14 cellular contexts compared by ENCODE assay signal in the genomic region with DNA sequence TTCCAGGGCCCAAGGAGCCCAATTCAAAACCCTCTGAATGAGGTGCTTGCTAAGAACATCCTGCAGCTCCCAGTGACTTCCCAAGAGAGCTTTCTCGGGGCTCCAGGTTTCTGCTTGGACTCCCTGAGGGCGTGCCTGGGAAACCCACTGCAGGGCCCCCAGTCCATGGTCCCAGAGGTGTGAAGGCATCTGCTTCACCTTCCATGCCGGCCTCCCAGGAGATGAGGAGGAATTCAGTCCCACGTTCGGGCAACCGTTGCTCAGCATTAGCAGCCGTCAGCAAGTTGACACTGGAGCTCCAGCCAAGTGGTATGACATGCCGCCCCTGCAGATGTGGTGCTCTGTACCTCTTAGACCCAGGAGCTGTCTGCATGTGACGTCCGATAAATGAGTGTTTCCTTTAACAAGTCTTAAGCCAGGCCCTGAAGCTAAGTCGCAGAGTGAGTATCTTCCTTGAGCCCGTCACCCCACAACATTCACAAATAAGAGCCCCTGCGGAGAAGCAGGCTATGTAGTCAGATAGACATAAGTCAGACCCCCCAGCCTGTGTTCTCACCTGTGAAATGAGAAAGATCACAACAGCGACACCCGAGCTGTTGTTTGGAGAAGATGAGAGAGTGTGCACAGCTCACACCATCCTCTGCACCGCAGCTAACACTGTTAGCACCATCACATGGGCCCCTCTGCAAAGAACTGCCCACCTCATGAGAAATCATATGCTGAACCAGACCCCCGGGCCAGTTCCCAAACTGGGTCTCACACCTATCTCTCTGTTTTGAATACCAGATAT.
A peak's percentile ranks its signal among the peaks of the same experiment; 100 is the strongest.
DNase-seq lines count a peak whose midpoint lies in the region; ATAC-seq and TF ChIP-seq lines count a peak whose summit lies in the region.
"Had no signal": no experiment of that assay in that cellular context is flagged by ENCODE, and none has a peak within 500 bp of the region (broad histone marks: within the 10 kb centered on the region; RNA-seq: fewer than 3 reads in every experiment).

No MANE protein-coding gene starts in this region.

- no peak overlapping the region for H3K9ac ChIP-seq in BLaER1
- no peak overlapping the region for H3K9ac ChIP-seq in mesenchymal stem cell (ENCODE audit: low read length)
- H3K9ac ChIP-seq: GM23248, parathyroid adenoma had no signal

- no peak overlapping the region for H3K14ac ChIP-seq in mesenchymal stem cell (ENCODE audit: low read length in 2 of 2)

- no peaks in the 10 kb centered on the region for H3K9me3 ChIP-seq in BLaER1
- H3K9me3 ChIP-seq in ovary, result no peaks in the 10 kb centered on the region
- H3K9me3 ChIP-seq in mesenchymal stem cell (ENCODE audit: control insufficient read depth, low read length), result no peaks in the 10 kb centered on the region

- WGBS in ovary, 3 donors, result 81 to 85% (median 82%) methylated on average over 17 of the region's 17 CpGs
- 92% methylated on average over 15 of the region's 17 CpGs for WGBS in mesenchymal stem cell

- no peak overlapping the region for H2BK12ac ChIP-seq in mesenchymal stem cell (ENCODE audit: low read length in 2 of 2)

- no peak overlapping the region for H2AK5ac ChIP-seq in mesenchymal stem cell (ENCODE audit: low read length, severe bottlenecking)

- H3K27ac ChIP-seq in BLaER1, result no peak overlapping the region
- H3K27ac ChIP-seq in ovary, result no peak overlapping the region
- no peak overlapping the region for H3K27ac ChIP-seq in mesenchymal stem cell (ENCODE audit: low read length, poor library complexity, severe bottlenecking)
- H3K27ac ChIP-seq: GM23248, parathyroid adenoma had no signal

- no peaks in the 10 kb centered on the region for H4K20me1 ChIP-seq in BLaER1

- H3K4me1 Mint-ChIP-seq in central memory CD8-positive, alpha-beta T cell, result peaks cover 76% of the 10 kb centered on the region

- H3K4me3 ChIP-seq in BLaER1, result no peak overlapping the region
- H3K4me3 ChIP-seq in ovary, result no peak overlapping the region
- no peak overlapping the region for H3K4me3 ChIP-seq in mesenchymal stem cell (ENCODE audit: insufficient read depth in 1 of 2, low read depth in 1 of 2, low read length in 2 of 2)
- H3K4me3 ChIP-seq: GM23248, smooth muscle cell had no signal

- peak overlapping the region; percentile 92 for H3K27ac Mint-ChIP-seq in central memory CD8-positive, alpha-beta T cell (ENCODE audit: low read depth)

- no peak overlapping the region for H2BK5ac ChIP-seq in mesenchymal stem cell (ENCODE audit: low read depth, low read length, poor library complexity, severe bottlenecking)

- no peak overlapping the region for H4K91ac ChIP-seq in mesenchymal stem cell (ENCODE audit: low read length)

- peak in 1 of 2 donors; percentile 35 for DNase-seq in central memory CD8-positive, alpha-beta T cell (ENCODE audit: low spot score in 2 of 2)
- DNase-seq in ovary (no peak), NCI-H1092 (lab: John Stamatoyannopoulos, UW) (no peak), mesenchymal stem cell (no peak)
- no peak for DNase-seq in stimulated activated CD8-positive, alpha-beta memory T cell treated with anti-CD3 and anti-CD28 coated beads, Interleukin-4, amount 100 ng/mL, for 48 hours
- DNase-seq: effector memory CD4-positive, alpha-beta T cell; GDM1; GM23248; stimulated activated naive CD8-positive, alpha-beta T cell treated with anti-CD3 and anti-CD28 coated beads, Interleukin-15, Interleukin-2, amounts not matched to agents 100 U/mL and 50 U/mL, for 24 hours had no signal

- no peak overlapping the region for H3K4ac ChIP-seq in mesenchymal stem cell (ENCODE audit: low read depth in 1 of 2, low read length in 2 of 2)

- peak overlapping the region; percentile 50 for H3K4me2 ChIP-seq in BLaER1
- no peak overlapping the region for H3K4me2 ChIP-seq in mesenchymal stem cell (ENCODE audit: low read length, poor library complexity, severe bottlenecking)
- H3K4me2 ChIP-seq: smooth muscle cell had no signal

- H4K8ac ChIP-seq in mesenchymal stem cell (ENCODE audit: low read length), result no peak overlapping the region

- no peaks in the 10 kb centered on the region for H3K9me3 Mint-ChIP-seq in central memory CD8-positive, alpha-beta T cell

- H3K4me1 ChIP-seq in BLaER1 (peaks cover 80% of the 10 kb centered on the region), ovary (ENCODE audit: insufficient read depth) (no peaks in the 10 kb centered on the region), mesenchymal stem cell (ENCODE audit: control insufficient read depth, insufficient read depth, low read depth, low read length) (peaks cover 8% of the 10 kb centered on the region)
- H3K4me1 ChIP-seq: parathyroid adenoma had no signal

- no peaks in the 10 kb centered on the region for H3K27me3 Mint-ChIP-seq in central memory CD8-positive, alpha-beta T cell

- no peaks in the 10 kb centered on the region for H3K79me1 ChIP-seq in mesenchymal stem cell (replicated peaks; ENCODE audit: low read length, poor library complexity, severe bottlenecking)

- H3K18ac ChIP-seq in mesenchymal stem cell (ENCODE audit: low read depth in 1 of 2, low read length in 2 of 2), result no peak overlapping the region

- H3K36me3 ChIP-seq in BLaER1, result no peaks in the 10 kb centered on the region
- H3K36me3 ChIP-seq in ovary, result no peaks in the 10 kb centered on the region
- no peaks in the 10 kb centered on the region for H3K36me3 ChIP-seq in mesenchymal stem cell (ENCODE audit: control insufficient read depth in 1 of 2, insufficient read depth in 2 of 2, low read depth in 1 of 2, low read length in 2 of 2)

- no peak overlapping the region for H2BK15ac ChIP-seq in mesenchymal stem cell (ENCODE audit: low read depth, poor library complexity, severe bottlenecking)

- no peak overlapping the region for H2AFZ ChIP-seq in mesenchymal stem cell (ENCODE audit: low read depth, low read length)
- H2AFZ ChIP-seq: GM23248, parathyroid adenoma had no signal

- ATAC-seq in GM18517 (IDR thresholded peaks at IDR 0.05; ENCODE audit: unreplicated experiment) (peak; percentile 20), HG02852 (IDR thresholded peaks at IDR 0.05; ENCODE audit: unreplicated experiment) (peak; percentile 20)
- ATAC-seq in central memory CD8-positive, alpha-beta T cell (replicated peaks; ENCODE audit: extremely low read depth, poor library complexity, severe bottlenecking), result peak; percentile 72
- ATAC-seq: stimulated activated naive CD8-positive, alpha-beta T cell treated with anti-CD3 and anti-CD28 coated beads, Interleukin-15, Interleukin-2, amounts not matched to agents 100 U/mL and 50 U/mL, for 24 hours had no signal

- TF ChIP-seq EP300 in ovary (IDR thresholded peaks at IDR 0.05), result no peak

- no peak overlapping the region for H2BK120ac ChIP-seq in mesenchymal stem cell (ENCODE audit: low read depth, low read length)

- H3K23ac ChIP-seq in mesenchymal stem cell (ENCODE audit: low read length in 2 of 2), result peak overlapping the region in 1 of 2 experiments; percentile 38

- H3K4me3 Mint-ChIP-seq in central memory CD8-positive, alpha-beta T cell, result peak overlapping the region; percentile 65

- H3K36me3 Mint-ChIP-seq in central memory CD8-positive, alpha-beta T cell (ENCODE audit: insufficient read depth), result peaks cover 5% of the 10 kb centered on the region

- TF ChIP-seq POLR2A in ovary (IDR thresholded peaks at IDR 0.05), result no peak

- peaks cover 7% of the 10 kb centered on the region; the same call in 1 of the 2 replicates for H3K27me3 ChIP-seq in BLaER1
- no peaks in the 10 kb centered on the region for H3K27me3 ChIP-seq in ovary
- peaks cover 4 to 64% of the 10 kb centered on the region in 2 experiments for H3K27me3 ChIP-seq in mesenchymal stem cell (ENCODE audit: control insufficient read depth in 1 of 2, insufficient read depth in 1 of 2, low read length in 2 of 2)

- intact Hi-C loops in ovary (cut with DNase I), result no loop called here

- no peak for TF ChIP-seq CTCF in ovary (IDR thresholded peaks at IDR 0.05)

Comparison
In these comparisons a context has a peak if more than half of its experiments do, and no peak if none do; other contexts are left out.
1. ATAC-seq: peak in every context shown above with its lines; median percentile 72 in central memory CD8-positive, alpha-beta T cell; 20 in GM18517; 20 in HG02852.